In the genomic region with DNA sequence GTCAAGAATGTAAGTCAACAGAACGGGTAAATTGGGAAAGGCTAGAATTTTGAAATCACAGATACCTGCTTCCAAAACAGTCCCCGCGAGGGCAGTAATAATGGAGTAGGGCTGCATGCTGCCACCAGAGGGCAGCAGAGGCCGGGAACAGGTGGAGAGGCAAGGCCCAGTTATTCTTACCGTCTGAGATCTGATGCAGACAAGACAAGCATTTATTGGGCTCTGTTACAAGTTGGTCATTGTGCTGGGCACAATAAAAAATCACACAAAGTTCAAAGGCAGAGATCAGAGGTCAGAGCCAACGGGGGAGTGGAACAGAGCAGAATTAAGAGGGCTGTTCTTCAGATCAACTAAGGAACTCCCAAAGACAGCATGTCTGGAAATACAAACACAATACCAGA, we compare ENCODE assay signal across 8 cellular contexts. TPM values are rescaled to one million over a fixed set of nuclear protein-coding genes. Genes with fewer than 3 reads are reported as not detected.
A peak's percentile ranks its signal among the peaks of the same experiment; 100 is the strongest.
DNase-seq lines count a peak whose midpoint lies in the region; ATAC-seq and TF ChIP-seq lines count a peak whose summit lies in the region.

No MANE protein-coding gene starts in this region.

- peak; percentile 97 for TF ChIP-seq CTCF in GM10266 (IDR thresholded peaks at IDR 0.05; ENCODE audit: control insufficient read depth, insufficient read depth, low read depth, missing control alignments)
- TF ChIP-seq CTCF in HFFc6 (IDR thresholded peaks at IDR 0.05), result peak; percentile 99
- peak; percentile 97 for TF ChIP-seq CTCF in cardiac muscle cell (IDR thresholded peaks at IDR 0.05; ENCODE audit: low read depth, low read length)
- TF ChIP-seq CTCF in psoas muscle (IDR thresholded peaks at IDR 0.05), result peak; percentile 97
- TF ChIP-seq CTCF in vagina (IDR thresholded peaks at IDR 0.05), result peak; percentile 91 to 95 (median 93)

- H3K4me1 ChIP-seq in cardiac muscle cell (ENCODE audit: low read depth), result no peaks in the 10 kb centered on the region
- no peaks in the 10 kb centered on the region for H3K4me1 ChIP-seq in psoas muscle
- H3K4me1 ChIP-seq in vagina, result no peaks in the 10 kb centered on the region

- WGBS in psoas muscle, 3 donors, result 1 to 2% (median 1%) methylated on average over 6 of the region's 6 CpGs

- H3K27me3 Mint-ChIP-seq in HFFc6 (ENCODE audit: insufficient read depth), result peaks cover 13% of the 10 kb centered on the region
- H3K27me3 Mint-ChIP-seq in activated naive CD8-positive, alpha-beta T cell treated with anti-CD3 and anti-CD28 coated beads, Interleukin-2, amount 10 ng/mL, durations not matched to agents 7 days and 5 days, result peaks cover 5% of the 10 kb centered on the region

- H3K4me3 ChIP-seq in cardiac muscle cell, result no peak overlapping the region
- no peak overlapping the region for H3K4me3 ChIP-seq in psoas muscle
- H3K4me3 ChIP-seq in vagina, result no peak overlapping the region

- H3K27ac ChIP-seq in cardiac muscle cell (no peak overlapping the region), psoas muscle (no peak overlapping the region), vagina (no peak overlapping the region)

- H3K4me3 Mint-ChIP-seq in HFFc6, result no peak overlapping the region
- H3K4me3 Mint-ChIP-seq in activated naive CD8-positive, alpha-beta T cell treated with anti-CD3 and anti-CD28 coated beads, Interleukin-2, amount 10 ng/mL, durations not matched to agents 7 days and 5 days, result no peak overlapping the region

- POLR2A ChIA-PET in activated naive CD8-positive, alpha-beta T cell treated with anti-CD3 and anti-CD28 coated beads, Interleukin-2, amount 10 ng/mL, durations not matched to agents 7 days and 5 days (lab: Charles Lee), result no interaction called here

- H3K9me3 ChIP-seq in cardiac muscle cell (ENCODE audit: low read depth) (no peaks in the 10 kb centered on the region), psoas muscle (no peaks in the 10 kb centered on the region), vagina (no peaks in the 10 kb centered on the region)

- peak; percentile 81 for DNase-seq in GM10266 (ENCODE audit: extremely low spot score)
- peak; percentile 51 for DNase-seq in HFFc6
- DNase-seq in NCI-H1105 treated with DMSO at 0.1 percent for 48 hours (lab: John Stamatoyannopoulos, UW), result peak; percentile 45
- DNase-seq in T follicular helper cell (ENCODE audit: low read depth), result peak; percentile 70
- peak; percentile 87 for DNase-seq in activated naive CD8-positive, alpha-beta T cell treated with anti-CD3 and anti-CD28 coated beads, Interleukin-2, amount 10 ng/mL, durations not matched to agents 7 days and 5 days
- peak; percentile 80 to 81 for DNase-seq in cardiac muscle cell (ENCODE audit: low read depth in 1 of 2, low spot score in 1 of 2)
- peak; percentile 81 to 88 for DNase-seq in psoas muscle
- DNase-seq in vagina (ENCODE audit: extremely low spot score in 2 of 2), result peak in 1 of 2 donors; percentile 86

- H3K27me3 ChIP-seq in cardiac muscle cell (peaks cover 9% of the 10 kb centered on the region), psoas muscle (ENCODE audit: insufficient read depth in 3 of 3, low read length in 2 of 3) (no peaks in the 10 kb centered on the region), vagina (no peaks in the 10 kb centered on the region)

- no peaks in the 10 kb centered on the region for H3K9me3 Mint-ChIP-seq in HFFc6
- H3K9me3 Mint-ChIP-seq in activated naive CD8-positive, alpha-beta T cell treated with anti-CD3 and anti-CD28 coated beads, Interleukin-2, amount 10 ng/mL, durations not matched to agents 7 days and 5 days, result no peaks in the 10 kb centered on the region

- H3K4me1 Mint-ChIP-seq in HFFc6 (ENCODE audit: low read depth), result 0 out of 2 replicates have a peak, but pooled peaks cover 5% of the 10 kb centered on the region
- H3K4me1 Mint-ChIP-seq in activated naive CD8-positive, alpha-beta T cell treated with anti-CD3 and anti-CD28 coated beads, Interleukin-2, amount 10 ng/mL, durations not matched to agents 7 days and 5 days, result peaks cover 10% of the 10 kb centered on the region

- no peak overlapping the region for H3K27ac Mint-ChIP-seq in HFFc6
- H3K27ac Mint-ChIP-seq in activated naive CD8-positive, alpha-beta T cell treated with anti-CD3 and anti-CD28 coated beads, Interleukin-2, amount 10 ng/mL, durations not matched to agents 7 days and 5 days, result no peak overlapping the region

- TF ChIP-seq POLR2A in vagina (IDR thresholded peaks at IDR 0.05), result no peak

- H3K36me3 ChIP-seq in cardiac muscle cell (no peaks in the 10 kb centered on the region), psoas muscle (ENCODE audit: insufficient read depth in 1 of 2, low read depth in 1 of 2) (no peaks in the 10 kb centered on the region), vagina (no peaks in the 10 kb centered on the region)

- intact Hi-C loops in psoas muscle (cut with DNase I), result loop anchor here (2.0 kb wide), 2 partner anchors 153 to 155 kb away; no protein-coding TSS in a partner anchor
- intact Hi-C loops in vagina (cut with DNase I), result loop anchor here (10.0 kb wide), 1 partner anchor 155 kb away; no protein-coding TSS in a partner anchor

- peak; percentile 96 for ATAC-seq in activated naive CD8-positive, alpha-beta T cell treated with anti-CD3 and anti-CD28 coated beads, Interleukin-2, amount 10 ng/mL, durations not matched to agents 7 days and 5 days (ENCODE audit: low read depth)
- ATAC-seq in psoas muscle, result peak; percentile 86 to 97 (median 91)

- H3K36me3 Mint-ChIP-seq in HFFc6 (ENCODE audit: low read depth), result no peaks in the 10 kb centered on the region
- H3K36me3 Mint-ChIP-seq in activated naive CD8-positive, alpha-beta T cell treated with anti-CD3 and anti-CD28 coated beads, Interleukin-2, amount 10 ng/mL, durations not matched to agents 7 days and 5 days, result no peaks in the 10 kb centered on the region

RNA-seq across cellular contexts. Expression of gene MLKL, which starts 8.8 kb away (rescaled TPM):
- 10 to 100 TPM; 10.2 to 14.8 (median 11.4) TPM for total RNA-seq in HFFc6 (2021; fragmentation: NEBNext Ultra II Directional; extraction: Animal tissue kit (Norgen Biotek cat#: 25700))
- 10 to 100 TPM; 25.6 to 28.7 TPM for total RNA-seq in activated naive CD8-positive, alpha-beta T cell treated with anti-CD3 and anti-CD28 coated beads, Interleukin-2, amount 10 ng/mL, durations not matched to agents 7 days and 5 days
- total RNA-seq in cardiac muscle cell (0.18 and 0.32 TPM in 2 replicates), psoas muscle (1 to 10 TPM; 1.9 to 2.8 (median 2.2) TPM), vagina (40.0 TPM)
- polyA plus RNA-seq in cardiac muscle cell (not detected in 2 replicates), psoas muscle (1 to 10 TPM in 2 of 3 donors, under 1 TPM in 1; 0.56 to 3.4 (median 1.4) TPM)

RNA-seq across cellular contexts. Expression of gene RFWD3, which starts 42.8 kb away (rescaled TPM):
- 10 to 100 TPM; 27.2 to 44.4 (median 42.9) TPM for total RNA-seq in HFFc6 (2021; fragmentation: NEBNext Ultra II Directional; extraction: Animal tissue kit (Norgen Biotek cat#: 25700))
- 100 to 1,000 TPM; 110 to 119 TPM for total RNA-seq in activated naive CD8-positive, alpha-beta T cell treated with anti-CD3 and anti-CD28 coated beads, Interleukin-2, amount 10 ng/mL, durations not matched to agents 7 days and 5 days
- total RNA-seq in cardiac muscle cell (10.9 and 11.1 TPM in 2 replicates), psoas muscle (1 to 10 TPM; 4.0 to 8.2 (median 7.2) TPM), vagina (36.3 TPM)
- polyA plus RNA-seq in cardiac muscle cell (8.2 and 12.4 TPM in 2 replicates), psoas muscle (1 to 10 TPM; 2.6 to 3.9 (median 3.3) TPM)
